Comparison of ENCODE assay signal across 17 cellular contexts in the genomic region with DNA sequence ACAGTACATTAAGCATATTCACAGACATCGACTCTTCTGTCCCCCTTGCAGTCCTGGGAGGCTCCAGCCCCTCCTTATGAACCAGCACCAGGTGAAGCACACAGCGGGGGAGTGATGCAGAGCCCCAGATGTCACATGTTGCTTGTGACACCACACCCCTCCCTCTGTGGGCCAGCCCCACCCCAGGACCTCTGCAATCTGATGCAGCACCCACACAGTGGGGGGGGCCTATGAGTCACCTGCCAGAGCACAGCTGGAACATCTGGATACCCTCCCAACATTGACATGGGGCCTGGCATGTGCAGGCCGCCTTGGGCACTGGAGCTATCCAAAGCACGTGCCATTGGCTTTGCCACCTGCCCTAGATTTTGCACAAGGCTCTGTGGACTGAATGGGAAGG.
DNase-seq lines count a peak whose midpoint lies in the region; ATAC-seq, FAIRE-seq and TF ChIP-seq lines count a peak whose summit lies in the region.
"Had no signal": no experiment of that assay in that cellular context is flagged by ENCODE, and none has a peak within 500 bp of the region (broad histone marks: within the 10 kb centered on the region; RNA-seq: fewer than 3 reads in every experiment).

No MANE protein-coding gene starts in this region.

- H3K23ac ChIP-seq in neuronal stem cell (ENCODE audit: low read depth, low read length, poor library complexity), result peak overlapping the region; percentile 10

- peaks cover 2% of the 10 kb centered on the region for H3K27me3 Mint-ChIP-seq in activated T-helper 1 cell treated with anti-CD3 and anti-CD28 coated beads, Interleukin-12 subunit alpha, Interleukin-12 subunit beta, Interleukin-2, Interleukin-4 antibody, amounts not matched to agents 30 ng/mL and 10 ng/mL and 1 ng/mL, durations not matched to agents 14 hours and 24 hours and 36 hours (ENCODE audit: insufficient read depth)
- H3K27me3 Mint-ChIP-seq: dendritic cell treated with granulocyte-macrophage colony-stimulating factor and Interleukin-4, amounts not matched to agents 40 ng/mL and 50 ng/mL, for 4 days had no signal

- H3K9me3 Mint-ChIP-seq in activated T-helper 1 cell treated with anti-CD3 and anti-CD28 coated beads, Interleukin-12 subunit alpha, Interleukin-12 subunit beta, Interleukin-2, Interleukin-4 antibody, amounts not matched to agents 30 ng/mL and 10 ng/mL and 1 ng/mL, durations not matched to agents 14 hours and 24 hours and 36 hours, result no peaks in the 10 kb centered on the region
- H3K9me3 Mint-ChIP-seq: dendritic cell treated with granulocyte-macrophage colony-stimulating factor and Interleukin-4, amounts not matched to agents 40 ng/mL and 50 ng/mL, for 4 days had no signal

- H3K79me1 ChIP-seq in neuronal stem cell (ENCODE audit: low read depth, low read length), result no peaks in the 10 kb centered on the region

- H3K4me1 ChIP-seq in HEK293 (ENCODE audit: control insufficient read depth, insufficient read depth, low read length) (no peaks in the 10 kb centered on the region), K562 (replicated peaks in 1 of 2; ENCODE audit: control insufficient read depth in 2 of 2, insufficient read depth in 2 of 2, low read length in 2 of 2) (no peaks in the 10 kb centered on the region), neuronal stem cell (ENCODE audit: control insufficient read depth in 2 of 2, insufficient read depth in 1 of 2, low read depth in 1 of 2, low read length in 2 of 2) (no peaks in the 10 kb centered on the region)

- no peak overlapping the region for H3K14ac ChIP-seq in neuronal stem cell (ENCODE audit: low read length)

- H3K36me3 ChIP-seq in HEK293 (ENCODE audit: control insufficient read depth in 2 of 2, insufficient read depth in 1 of 2, low read length in 2 of 2) (no peaks in the 10 kb centered on the region), K562 (ENCODE audit: control insufficient read depth, insufficient read depth, low read length) (no peaks in the 10 kb centered on the region), neuronal stem cell (replicated peaks in 1 of 2; ENCODE audit: control insufficient read depth in 2 of 2, insufficient read depth in 2 of 2, low read length in 2 of 2) (no peaks in the 10 kb centered on the region)

- no peak overlapping the region for H2BK12ac ChIP-seq in neuronal stem cell (ENCODE audit: low read length)

- in situ Hi-C loops in K562 (cut with MboI), result no loop called here

- H2BK15ac ChIP-seq in neuronal stem cell (ENCODE audit: low read length), result no peak overlapping the region

- H3K4me2 ChIP-seq in K562 (ENCODE audit: insufficient read depth, low read length) (no peak overlapping the region), neuronal stem cell (ENCODE audit: insufficient read depth, low read length, poor library complexity, severe bottlenecking) (no peak overlapping the region)
- H3K4me2 ChIP-seq: hepatocyte, SK-N-SH had no signal

- H3K9ac ChIP-seq in K562 (ENCODE audit: insufficient read depth in 1 of 2, low read depth in 2 of 2, low read length in 2 of 2) (no peak overlapping the region), neuronal stem cell (ENCODE audit: low read depth, low read length, poor library complexity) (peak overlapping the region; percentile 9)
- H3K9ac ChIP-seq: SK-N-SH had no signal

- no peaks in the 10 kb centered on the region for H3K79me2 ChIP-seq in K562 (ENCODE audit: control insufficient read depth, insufficient read depth, low read length)
- H3K79me2 ChIP-seq: hepatocyte had no signal

- TF ChIP-seq POLR2A in K562 (conservative IDR thresholded peaks at IDR 0.05), result no peak

- ATAC-seq in K562, result peak; percentile 82

- H2AFZ ChIP-seq in K562 (ENCODE audit: low read depth, low read length) (no peak overlapping the region), neuronal stem cell (ENCODE audit: low read length) (no peak overlapping the region)
- H2AFZ ChIP-seq: hepatocyte had no signal

- POLR2A ChIA-PET in HEK293 (lab: Yijun Ruan, JAX) (no interaction called here), K562 (lab: Yijun Ruan, JAX) (interaction anchor here (0.5 to 0.7 kb wide), 3 partner anchors 9 to 20 kb away, joined by 3 read pairs; no protein-coding TSS in a partner anchor)

- no peak overlapping the region for H3K4me3 ChIP-seq in AG10803 (ENCODE audit: low read length)
- H3K4me3 ChIP-seq in HEK293 (ENCODE audit: low read depth, low read length), result no peak overlapping the region
- no peak overlapping the region for H3K4me3 ChIP-seq in K562
- no peak overlapping the region for H3K4me3 ChIP-seq in neuronal stem cell (ENCODE audit: low read length in 2 of 2)
- H3K4me3 ChIP-seq: hepatocyte had no signal

- peak; percentile 52 for DNase-seq in AG10803 (ENCODE audit: low read depth)
- peak; percentile 50 to 69 (median 59) for DNase-seq in K562 (ENCODE audit: extremely low read depth in 1 of 4, low spot score in 3 of 4)
- DNase-seq in neuronal stem cell (ENCODE audit: low spot score), result no peak
- DNase-seq in OCI-M2 (lab: John Stamatoyannopoulos, UW; ENCODE audit: unreplicated experiment), result no peak
- no peak for DNase-seq in HK-2 (ENCODE audit: unreplicated experiment)
- DNase-seq in activated T-helper 1 cell treated with anti-CD3 and anti-CD28 coated beads, Interleukin-12 subunit alpha, Interleukin-12 subunit beta, Interleukin-2, Interleukin-4 antibody, amounts not matched to agents 30 ng/mL and 10 ng/mL and 1 ng/mL, durations not matched to agents 14 hours and 24 hours and 36 hours (ENCODE audit: low spot score), result no peak
- DNase-seq: activated gamma-delta T cell, KG1, left cardiac atrium, NCI-H1105, NCI-H446, SK-N-SH had no signal

- 0 out of 2 replicates have a peak, but pooled peaks cover 6% of the 10 kb centered on the region for H4K20me1 ChIP-seq in K562 (replicated peaks; ENCODE audit: control insufficient read depth, insufficient read depth, low read length)

- FAIRE-seq in K562 (lab: Jason Lieb, UNC), result no peak
- FAIRE-seq: TTC549 had no signal

- no peak overlapping the region for H3K18ac ChIP-seq in neuronal stem cell (ENCODE audit: low read length)

- no peak overlapping the region for H3K4ac ChIP-seq in neuronal stem cell (ENCODE audit: low read length)

- no peaks in the 10 kb centered on the region for H3K9me1 ChIP-seq in K562 (ENCODE audit: control insufficient read depth, insufficient read depth, low read length)

- H2BK5ac ChIP-seq in neuronal stem cell (ENCODE audit: low read length), result no peak overlapping the region

- H2AK5ac ChIP-seq in neuronal stem cell (ENCODE audit: low read depth, low read length), result no peak overlapping the region

- TF ChIP-seq RAD21 in K562 (CRISPR knock-in tag; conservative IDR thresholded peaks at IDR 0.05 in 1 of 2, IDR thresholded peaks at IDR 0.05 in 1 of 2), result no peak

- H3K4me1 Mint-ChIP-seq in activated T-helper 1 cell treated with anti-CD3 and anti-CD28 coated beads, Interleukin-12 subunit alpha, Interleukin-12 subunit beta, Interleukin-2, Interleukin-4 antibody, amounts not matched to agents 30 ng/mL and 10 ng/mL and 1 ng/mL, durations not matched to agents 14 hours and 24 hours and 36 hours (ENCODE audit: low read depth), result peaks cover 9% of the 10 kb centered on the region

- CTCF ChIA-PET in HEK293 (lab: Yijun Ruan, JAX), result no interaction called here
- CTCF ChIA-PET in K562 (lab: Yijun Ruan, JAX; ENCODE audit: low intra/inter-chr PET ratio), result no interaction called here

- peaks cover 38 to 84% of the 10 kb centered on the region in 2 experiments for H3K27me3 ChIP-seq in K562 (ENCODE audit: control insufficient read depth in 2 of 2, insufficient read depth in 2 of 2, low read length in 2 of 2)
- H3K27me3 ChIP-seq in neuronal stem cell (ENCODE audit: control insufficient read depth in 3 of 3, insufficient read depth in 3 of 3, low read depth in 1 of 3, low read length in 3 of 3), result peaks cover 0 to 4% (median 2%) of the 10 kb centered on the region in 3 experiments
- H3K27me3 ChIP-seq: hepatocyte had no signal

- no peak overlapping the region for H3K27ac ChIP-seq in HEK293 (ENCODE audit: extremely low read depth, low read depth, low read length)
- H3K27ac ChIP-seq in K562 (ENCODE audit: extremely low read depth, low read depth, low read length), result no peak overlapping the region
- no peak overlapping the region for H3K27ac ChIP-seq in neuronal stem cell (replicated peaks; ENCODE audit: low read length)
- H3K27ac ChIP-seq: hepatocyte had no signal

- no peak overlapping the region for H2BK120ac ChIP-seq in neuronal stem cell (ENCODE audit: low read depth, low read length)

- no peaks in the 10 kb centered on the region for H3K9me3 ChIP-seq in HEK293 (ENCODE audit: control insufficient read depth, insufficient read depth, low read depth, low read length)
- H3K9me3 ChIP-seq in K562 (replicated peaks; ENCODE audit: control insufficient read depth, insufficient read depth, low read depth, low read length), result no peaks in the 10 kb centered on the region
- no peaks in the 10 kb centered on the region for H3K9me3 ChIP-seq in neuronal stem cell (replicated peaks in 1 of 2; ENCODE audit: control insufficient read depth in 2 of 2, insufficient read depth in 1 of 2, low read depth in 1 of 2, low read length in 2 of 2)
- H3K9me3 ChIP-seq: SK-N-SH had no signal

- WGBS in K562 (ENCODE audit: insufficient coverage, low coverage, missing lambda C conversion rate), result 2% methylated on average over 4 of the region's 4 CpGs
- WGBS in neuronal stem cell (ENCODE audit: extremely low coverage in 2 of 2, insufficient read length in 2 of 2, insufficient replicate concordance in 1 of 2), 2 donors, result no CpG with 5 or more reads among the region's 4 CpGs

- H4K91ac ChIP-seq in neuronal stem cell (ENCODE audit: low read depth, low read length, poor library complexity), result no peak overlapping the region

- no TSS peak for BruUV-seq in K562 (replicated peaks; lab: Mats Ljungman, UMichigan)

- H3K27ac Mint-ChIP-seq in activated T-helper 1 cell treated with anti-CD3 and anti-CD28 coated beads, Interleukin-12 subunit alpha, Interleukin-12 subunit beta, Interleukin-2, Interleukin-4 antibody, amounts not matched to agents 30 ng/mL and 10 ng/mL and 1 ng/mL, durations not matched to agents 14 hours and 24 hours and 36 hours, result no peak overlapping the region
- H3K27ac Mint-ChIP-seq: B cell; dendritic cell treated with granulocyte-macrophage colony-stimulating factor and Interleukin-4, amounts not matched to agents 40 ng/mL and 50 ng/mL, for 4 days had no signal

- intact Hi-C loops in K562 (cut with micrococcal nuclease), result no loop called here
- intact Hi-C loops in activated T-helper 1 cell treated with anti-CD3 and anti-CD28 coated beads, Interleukin-12 subunit alpha, Interleukin-12 subunit beta, Interleukin-2, Interleukin-4 antibody, amounts not matched to agents 30 ng/mL and 10 ng/mL and 1 ng/mL, durations not matched to agents 14 hours and 24 hours and 36 hours (cut with micrococcal nuclease), result no loop called here

- H3K4me3 Mint-ChIP-seq in activated T-helper 1 cell treated with anti-CD3 and anti-CD28 coated beads, Interleukin-12 subunit alpha, Interleukin-12 subunit beta, Interleukin-2, Interleukin-4 antibody, amounts not matched to agents 30 ng/mL and 10 ng/mL and 1 ng/mL, durations not matched to agents 14 hours and 24 hours and 36 hours, result no peak overlapping the region
- H3K4me3 Mint-ChIP-seq: B cell; dendritic cell treated with granulocyte-macrophage colony-stimulating factor and Interleukin-4, amounts not matched to agents 40 ng/mL and 50 ng/mL, for 4 days had no signal

- TF ChIP-seq CTCF in AG10803 (conservative IDR thresholded peaks at IDR 0.05; ENCODE audit: low read length) (no peak), HEK293 (tag by site-specific recombination; IDR thresholded peaks at IDR 0.05) (no peak), K562 (IDR thresholded peaks at IDR 0.05 in 2 of 3, conservative IDR thresholded peaks at IDR 0.05 in 1 of 3; ENCODE audit: insufficient read depth in 2 of 3, low read depth in 1 of 3, low read length in 3 of 3) (no peak)

- peaks cover 6% of the 10 kb centered on the region for H3K36me3 Mint-ChIP-seq in activated T-helper 1 cell treated with anti-CD3 and anti-CD28 coated beads, Interleukin-12 subunit alpha, Interleukin-12 subunit beta, Interleukin-2, Interleukin-4 antibody, amounts not matched to agents 30 ng/mL and 10 ng/mL and 1 ng/mL, durations not matched to agents 14 hours and 24 hours and 36 hours (ENCODE audit: low read depth)

- TF ChIP-seq EP300 in K562 (IDR thresholded peaks at IDR 0.05; ENCODE audit: low read length), result no peak

- H4K8ac ChIP-seq in neuronal stem cell (ENCODE audit: low read depth, low read length), result no peak overlapping the region

Comparison
In these comparisons a context has a peak if more than half of its experiments do, and no peak if none do; other contexts are left out.
1. DNase-seq: peak in AG10803 (single experiment) and K562 (4 of 4); none in neuronal stem cell (single experiment), OCI-M2 (single experiment), HK-2 (single experiment) and activated T-helper 1 cell treated with anti-CD3 and anti-CD28 coated beads, Interleukin-12 subunit alpha, Interleukin-12 subunit beta, Interleukin-2, Interleukin-4 antibody, amounts not matched to agents 30 ng/mL and 10 ng/mL and 1 ng/mL, durations not matched to agents 14 hours and 24 hours and 36 hours (single experiment).